Comparison of ENCODE assay signal across 23 cellular contexts in the genomic region with DNA sequence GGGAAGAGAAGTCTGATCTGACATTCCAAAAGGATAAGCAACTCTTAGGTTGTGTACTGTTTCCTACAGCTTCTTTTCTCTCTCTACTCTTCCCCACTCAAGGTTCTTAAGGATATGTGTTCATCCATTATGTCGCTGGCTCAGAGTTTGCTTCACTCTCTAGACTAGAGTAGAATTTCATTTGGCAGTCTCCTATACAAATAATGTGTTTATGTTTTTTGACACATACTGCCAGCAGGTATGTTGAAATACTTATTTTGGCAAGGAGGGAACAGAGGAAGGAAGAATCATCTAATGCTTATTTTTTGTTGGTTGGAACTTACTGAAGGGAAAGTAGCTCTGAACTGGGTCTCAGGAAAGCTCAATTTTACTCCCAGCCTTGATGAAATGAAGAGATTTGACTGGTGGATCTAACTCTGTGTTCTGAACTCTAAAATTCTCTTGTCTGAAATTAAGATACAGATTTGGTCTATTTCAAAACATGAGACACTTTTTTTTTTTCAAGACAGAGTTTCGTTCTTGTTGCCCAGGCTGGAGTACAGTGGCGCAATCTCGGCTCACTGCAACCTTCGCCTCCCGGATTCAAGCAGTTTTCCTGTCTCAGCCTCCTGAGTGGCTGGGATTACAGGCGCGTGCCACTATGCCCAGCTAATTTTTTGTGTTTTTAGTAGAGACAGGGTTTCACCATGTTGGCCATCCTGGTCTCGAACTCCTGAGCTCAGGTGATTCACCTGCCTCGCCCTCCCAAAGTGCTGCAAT. TPM values are rescaled to one million over a fixed set of nuclear protein-coding genes. Genes with fewer than 3 reads are reported as not detected.
DNase-seq lines count a peak whose midpoint lies in the region; ATAC-seq, FAIRE-seq and TF ChIP-seq lines count a peak whose summit lies in the region.
"Had no signal": no experiment of that assay in that cellular context is flagged by ENCODE, and none has a peak within 500 bp of the region (broad histone marks: within the 10 kb centered on the region; RNA-seq: fewer than 3 reads in every experiment).

No MANE protein-coding gene starts in this region.

- DNase-seq in HFFc6 (no peak), K562 (ENCODE audit: extremely low read depth in 1 of 4, low spot score in 3 of 4) (no peak), AG08396 (ENCODE audit: low spot score) (no peak), testis (no peak)
- DNase-seq: activated CD4-positive, alpha-beta T cell treated with anti-CD3 and anti-CD28 coated beads, Interleukin-2, amount 50 U/mL, for 1 hour; activated naive CD4-positive, alpha-beta T cell treated with anti-CD3 and anti-CD28 coated beads, Interleukin-2, amount 50 U/mL, for 16 hours; body of pancreas; left colon; NCI-H1048; NCI-H2081; NCI-H526 treated with DMSO at 0.1 percent for 48 hours; ovary; stimulated activated CD4-positive, alpha-beta T cell treated with anti-CD3 and anti-CD28 coated beads, Interleukin-4, amount 100 ng/mL, for 4 hours; stimulated activated CD8-positive, alpha-beta memory T cell treated with anti-CD3 and anti-CD28 coated beads, Interleukin-4, amount 100 ng/mL, for 48 hours; thyroid gland had no signal

- TF ChIP-seq CTCF in HFFc6 (IDR thresholded peaks at IDR 0.05) (no peak), K562 (IDR thresholded peaks at IDR 0.05 in 2 of 3, conservative IDR thresholded peaks at IDR 0.05 in 1 of 3; ENCODE audit: insufficient read depth in 2 of 3, low read depth in 1 of 3, low read length in 3 of 3) (no peak), gastroesophageal sphincter (IDR thresholded peaks at IDR 0.05) (no peak), testis (IDR thresholded peaks at IDR 0.05) (no peak)

- no peaks in the 10 kb centered on the region for H4K20me1 ChIP-seq in K562 (replicated peaks; ENCODE audit: control insufficient read depth, insufficient read depth, low read length)

- peaks cover 14% of the 10 kb centered on the region; the same call in 1 of the 2 replicates for H3K36me3 Mint-ChIP-seq in HFFc6 (ENCODE audit: low read depth)

- H3K9ac ChIP-seq in K562 (ENCODE audit: insufficient read depth in 1 of 2, low read depth in 2 of 2, low read length in 2 of 2) (no peak overlapping the region), skeletal muscle satellite cell (ENCODE audit: low read depth, low read length) (no peak overlapping the region)

- H3K27me3 Mint-ChIP-seq in HFFc6 (ENCODE audit: insufficient read depth), result no peaks in the 10 kb centered on the region
- H3K27me3 Mint-ChIP-seq: B cell had no signal

- H3K27ac Mint-ChIP-seq in HFFc6, result peak overlapping the region; percentile 1; the same call in 1 of the 2 replicates
- H3K27ac Mint-ChIP-seq: B cell had no signal

- no peak overlapping the region for H3K4me3 ChIP-seq in K562
- no peak overlapping the region for H3K4me3 ChIP-seq in gastroesophageal sphincter
- no peak overlapping the region for H3K4me3 ChIP-seq in skeletal muscle satellite cell (ENCODE audit: low read length)
- no peak overlapping the region for H3K4me3 ChIP-seq in testis
- H3K4me3 ChIP-seq: body of pancreas, esophagus muscularis mucosa, ovary, skin epidermis, thyroid gland had no signal

- TF ChIP-seq RAD21 in K562 (CRISPR knock-in tag; conservative IDR thresholded peaks at IDR 0.05 in 1 of 2, IDR thresholded peaks at IDR 0.05 in 1 of 2), result no peak

- no peak for ATAC-seq in K562
- peak; percentile 34 for ATAC-seq in gastroesophageal sphincter
- ATAC-seq in GM18517 (IDR thresholded peaks at IDR 0.05; ENCODE audit: unreplicated experiment), result no peak
- ATAC-seq in HG02970 (IDR thresholded peaks at IDR 0.05; ENCODE audit: low FRiP score, unreplicated experiment), result no peak
- ATAC-seq: body of pancreas, left colon, SK-N-SH treated with all-trans-retinoic acid at 6 μM for 48 hours had no signal

- FAIRE-seq in K562 (lab: Jason Lieb, UNC), result no peak

- intact Hi-C loops in K562 (cut with micrococcal nuclease) (no loop called here), testis (cut with DNase I; ENCODE audit: low total_unique reads) (no loop called here)

- TF ChIP-seq EP300 in K562 (IDR thresholded peaks at IDR 0.05; ENCODE audit: low read length) (no peak), gastroesophageal sphincter (IDR thresholded peaks at IDR 0.05) (no peak)

- H3K36me3 ChIP-seq in K562 (ENCODE audit: control insufficient read depth, insufficient read depth, low read length) (peaks cover 86% of the 10 kb centered on the region), gastroesophageal sphincter (peaks cover 0 to 10% of the 10 kb centered on the region in 2 donors), skeletal muscle satellite cell (ENCODE audit: insufficient read depth, low read length) (peaks cover 11% of the 10 kb centered on the region), testis (ENCODE audit: low read depth, missing control alignments) (no peaks in the 10 kb centered on the region)
- H3K36me3 ChIP-seq: ovary, thyroid gland had no signal

- no peak overlapping the region for H3K4me3 Mint-ChIP-seq in HFFc6
- H3K4me3 Mint-ChIP-seq: B cell had no signal

- TF ChIP-seq POLR2A in K562 (conservative IDR thresholded peaks at IDR 0.05) (no peak), gastroesophageal sphincter (IDR thresholded peaks at IDR 0.05) (no peak), testis (IDR thresholded peaks at IDR 0.05) (no peak)

- peaks cover 12% of the 10 kb centered on the region for H3K4me1 Mint-ChIP-seq in HFFc6 (ENCODE audit: low read depth)
- H3K4me1 Mint-ChIP-seq: B cell had no signal

- H3K9me3 ChIP-seq in K562 (replicated peaks; ENCODE audit: control insufficient read depth, insufficient read depth, low read depth, low read length) (no peaks in the 10 kb centered on the region), gastroesophageal sphincter (no peaks in the 10 kb centered on the region), skeletal muscle satellite cell (replicated peaks; ENCODE audit: low read length) (no peaks in the 10 kb centered on the region), testis (no peaks in the 10 kb centered on the region)
- H3K9me3 ChIP-seq: body of pancreas, esophagus muscularis mucosa, ovary, thyroid gland had no signal

- peaks cover 67% of the 10 kb centered on the region for H3K79me2 ChIP-seq in K562 (ENCODE audit: control insufficient read depth, insufficient read depth, low read length)

- H3K9me1 ChIP-seq in K562 (ENCODE audit: control insufficient read depth, insufficient read depth, low read length), result no peaks in the 10 kb centered on the region

- CTCF ChIA-PET in K562 (lab: Yijun Ruan, JAX; ENCODE audit: low intra/inter-chr PET ratio), result no interaction called here

- POLR2A ChIA-PET in K562 (lab: Yijun Ruan, JAX), result interaction anchor here (1.3 to 2.0 kb wide), 5 partner anchors 10 to 17 kb away, joined by 3 to 6 read pairs (median 5); no protein-coding TSS in a partner anchor

- WGBS in K562 (ENCODE audit: insufficient coverage, low coverage, missing lambda C conversion rate), result 99% methylated on average over 10 of the region's 10 CpGs
- 78 to 92% methylated on average over 1 to 9 of the region's 10 CpGs for WGBS in gastroesophageal sphincter (ENCODE audit: low coverage in 1 of 2), 2 donors
- WGBS in testis, 2 donors, result 94 to 97% methylated on average over 10 of the region's 10 CpGs

- H3K27ac ChIP-seq in K562 (ENCODE audit: extremely low read depth, low read depth, low read length) (no peak overlapping the region), gastroesophageal sphincter (no peak overlapping the region), testis (no peak overlapping the region)
- H3K27ac ChIP-seq: body of pancreas, esophagus muscularis mucosa, ovary, thyroid gland had no signal

- in situ Hi-C loops in K562 (cut with MboI), result loop anchor here (5.0 kb wide), 1 partner anchor 53 kb away; no protein-coding TSS in a partner anchor

- H3K4me1 ChIP-seq in K562 (replicated peaks in 1 of 2; ENCODE audit: control insufficient read depth in 2 of 2, insufficient read depth in 2 of 2, low read length in 2 of 2) (no peaks in the 10 kb centered on the region; a peak in 1 of 5 replicates), gastroesophageal sphincter (no peaks in the 10 kb centered on the region), skeletal muscle satellite cell (ENCODE audit: control insufficient read depth, insufficient read depth, low read length) (peaks cover 13% of the 10 kb centered on the region), testis (no peaks in the 10 kb centered on the region)
- H3K4me1 ChIP-seq: body of pancreas, thyroid gland had no signal

- H3K4me2 ChIP-seq in K562 (ENCODE audit: insufficient read depth, low read length) (no peak overlapping the region), skeletal muscle satellite cell (ENCODE audit: low read length) (peak overlapping the region; percentile 50)

- BruUV-seq in K562 (replicated peaks; lab: Mats Ljungman, UMichigan), result no TSS peak

- H3K9me3 Mint-ChIP-seq in HFFc6, result no peaks in the 10 kb centered on the region

- no peak overlapping the region for H2AFZ ChIP-seq in K562 (ENCODE audit: low read depth, low read length)

- no peaks in the 10 kb centered on the region for H3K27me3 ChIP-seq in K562 (ENCODE audit: control insufficient read depth in 2 of 2, insufficient read depth in 2 of 2, low read length in 2 of 2)
- H3K27me3 ChIP-seq in gastroesophageal sphincter, result no peaks in the 10 kb centered on the region
- no peaks in the 10 kb centered on the region for H3K27me3 ChIP-seq in skeletal muscle satellite cell (ENCODE audit: control insufficient read depth, insufficient read depth, low read length)
- no peaks in the 10 kb centered on the region for H3K27me3 ChIP-seq in testis
- H3K27me3 ChIP-seq: body of pancreas, esophagus muscularis mucosa, ovary, thyroid gland had no signal

RNA-seq across cellular contexts. Expression of gene EMC3, which starts 7.6 kb away (rescaled TPM):
- 100 to 1,000 TPM in 2 of 6 experiments, 10 to 100 TPM in 4; 82.3 to 119 (median 96.5) TPM for total RNA-seq in HFFc6 (2021; fragmentation: NEBNext Ultra II Directional; extraction: Animal tissue kit (Norgen Biotek cat#: 25700))
- 150 and 205 TPM in 2 replicates for total RNA-seq in K562 (2011; cell fraction: chromatin; rRNA removed; ENCODE audit: low replicate concordance)
- total RNA-seq in K562 (2011; cell fraction: nucleolus; rRNA removed), result 107 and 124 TPM in 2 replicates
- 132 and 160 TPM in 2 replicates for total RNA-seq in K562 (2011; cell fraction: nucleoplasm; rRNA removed)
- total RNA-seq in K562 (2014; rRNA removed) (43.1 and 58.1 TPM in 2 replicates), K562 (2014; rRNA removed; fragmentation: Illumina TruSeq; extraction: Trizol) (128 and 134 TPM in 2 replicates), K562 (2015; rRNA removed; fragmentation: Illumina TruSeq; extraction: Trizol) (87.2 and 87.6 TPM in 2 replicates), K562 (2021) (102 and 115 TPM in 2 replicates), gastroesophageal sphincter (10 to 100 TPM; 38.8 to 81.6 (median 73.9) TPM), testis (10 to 100 TPM; 64.2 to 72.5 TPM)
- polyA plus RNA-seq in K562 (2011; rRNA removed) (203 and 301 TPM in 2 replicates), K562 (2014; fragmentation: Illumina TruSeq; extraction: Trizol) (217 and 250 TPM in 2 replicates), K562 (2014; fragmentation: Nextera tagmentation; extraction: Ambion mirVana) (100 to 1,000 TPM; 323 to 331 TPM), K562 (2014; rRNA removed) (174 and 176 TPM in 2 replicates), testis (ENCODE audit: insufficient read depth, low read depth, low replicate concordance) (270 TPM)
- polyA plus RNA-seq in K562 (2011; cell fraction: cytosol; rRNA removed), result 171 and 187 TPM in 2 replicates
- polyA plus RNA-seq in K562 (2011; cell fraction: nucleus; rRNA removed), result 65.7 and 92.6 TPM in 2 replicates
- polyA plus RNA-seq in K562 (2012), result 128 and 136 TPM in 2 replicates
- polyA minus RNA-seq in K562 (2011; rRNA and poly(A)+ RNA removed), result 163 and 220 TPM in 2 replicates
- polyA minus RNA-seq in K562 (2011; cell fraction: cytosol; rRNA and poly(A)+ RNA removed), result 40.3 and 58.5 TPM in 2 replicates
- polyA minus RNA-seq in K562 (2011; cell fraction: nucleus; rRNA and poly(A)+ RNA removed), result 10.9 and 19.1 TPM in 2 replicates
- total RNA-seq in skeletal muscle satellite cell (2012; rRNA removed), result 61.3 and 64.0 TPM in 2 replicates

RNA-seq across cellular contexts. Expression of gene FANCD2, which starts 32.0 kb away (rescaled TPM):
- 10 to 100 TPM in 5 of 6 experiments, 1 to 10 TPM in 1; 9.7 to 21.7 (median 17.5) TPM for total RNA-seq in HFFc6 (2021; fragmentation: NEBNext Ultra II Directional; extraction: Animal tissue kit (Norgen Biotek cat#: 25700))
- total RNA-seq in K562 (2011; cell fraction: chromatin; rRNA removed; ENCODE audit: low replicate concordance), result 268 and 516 TPM in 2 replicates
- 162 and 189 TPM in 2 replicates for total RNA-seq in K562 (2011; cell fraction: nucleolus; rRNA removed)
- 223 and 257 TPM in 2 replicates for total RNA-seq in K562 (2011; cell fraction: nucleoplasm; rRNA removed)
- 77.8 and 83.6 TPM in 2 replicates for total RNA-seq in K562 (2014; rRNA removed)
- 96.1 and 107 TPM in 2 replicates for total RNA-seq in K562 (2014; rRNA removed; fragmentation: Illumina TruSeq; extraction: Trizol)
- total RNA-seq in K562 (2015; rRNA removed; fragmentation: Illumina TruSeq; extraction: Trizol), result 72.5 and 78.9 TPM in 2 replicates
- 58.3 and 59.4 TPM in 2 replicates for total RNA-seq in K562 (2021)
- polyA plus RNA-seq in K562 (2011; rRNA removed), result 108 and 137 TPM in 2 replicates
- polyA plus RNA-seq in K562 (2011; cell fraction: cytosol; rRNA removed), result 32.9 and 56.4 TPM in 2 replicates
- 206 and 218 TPM in 2 replicates for polyA plus RNA-seq in K562 (2011; cell fraction: nucleus; rRNA removed)
- polyA plus RNA-seq in K562 (2012), result 72.4 and 103 TPM in 2 replicates
- polyA plus RNA-seq in K562 (2014; fragmentation: Illumina TruSeq; extraction: Trizol), result 71.7 and 111 TPM in 2 replicates
- polyA plus RNA-seq in K562 (2014; fragmentation: Nextera tagmentation; extraction: Ambion mirVana), result 100 to 1,000 TPM in 1 of 2 experiments, 10 to 100 TPM in 1; 86.6 to 105 TPM
- 96.2 and 114 TPM in 2 replicates for polyA plus RNA-seq in K562 (2014; rRNA removed)
- polyA minus RNA-seq in K562 (2011; rRNA and poly(A)+ RNA removed), result 159 and 165 TPM in 2 replicates
- 36.9 and 53.2 TPM in 2 replicates for polyA minus RNA-seq in K562 (2011; cell fraction: cytosol; rRNA and poly(A)+ RNA removed)
- polyA minus RNA-seq in K562 (2011; cell fraction: nucleus; rRNA and poly(A)+ RNA removed), result 95.3 and 162 TPM in 2 replicates
- 1 to 10 TPM in 3 of 4 donors, under 1 TPM in 1; 0.96 to 7.3 (median 4.1) TPM for total RNA-seq in gastroesophageal sphincter
- 15.7 and 16.5 TPM in 2 replicates for total RNA-seq in skeletal muscle satellite cell (2012; rRNA removed)
- 10 to 100 TPM; 23.7 to 41.6 TPM for total RNA-seq in testis
- polyA plus RNA-seq in testis (ENCODE audit: insufficient read depth, low read depth, low replicate concordance), result 38.5 TPM

RNA-seq across cellular contexts. Expression of gene PRRT3, which starts 42.1 kb away (rescaled TPM):
- 1 to 10 TPM; 4.3 to 9.2 (median 7.7) TPM for total RNA-seq in HFFc6 (2021; fragmentation: NEBNext Ultra II Directional; extraction: Animal tissue kit (Norgen Biotek cat#: 25700))
- total RNA-seq in K562 (2011; cell fraction: chromatin; rRNA removed; ENCODE audit: low replicate concordance), result 4.4 and 10.2 TPM in 2 replicates
- total RNA-seq in K562 (2011; cell fraction: nucleolus; rRNA removed), result 5.1 and 6.3 TPM in 2 replicates
- 4.8 and 6.6 TPM in 2 replicates for total RNA-seq in K562 (2011; cell fraction: nucleoplasm; rRNA removed)
- total RNA-seq in K562 (2014; rRNA removed), result 0.36 and 0.65 TPM in 2 replicates
- total RNA-seq in K562 (2014; rRNA removed; fragmentation: Illumina TruSeq; extraction: Trizol), result 0.38 and 0.44 TPM in 2 replicates
- 0.72 and 1.3 TPM in 2 replicates for total RNA-seq in K562 (2015; rRNA removed; fragmentation: Illumina TruSeq; extraction: Trizol)
- total RNA-seq in K562 (2021), result 1.9 and 2.2 TPM in 2 replicates
- 1.1 and 1.2 TPM in 2 replicates for polyA plus RNA-seq in K562 (2011; rRNA removed)
- 1.4 and 3.2 TPM in 2 replicates for polyA plus RNA-seq in K562 (2011; cell fraction: cytosol; rRNA removed)
- 1.3 and 2.6 TPM in 2 replicates for polyA plus RNA-seq in K562 (2011; cell fraction: nucleus; rRNA removed)
- 0.85 and 0.87 TPM in 2 replicates for polyA plus RNA-seq in K562 (2012)
- polyA plus RNA-seq in K562 (2014; fragmentation: Illumina TruSeq; extraction: Trizol), result 1.3 and 1.4 TPM in 2 replicates
- under 1 TPM; 0.06 TPM for polyA plus RNA-seq in K562 (2014; fragmentation: Nextera tagmentation; extraction: Ambion mirVana)
- polyA plus RNA-seq in K562 (2014; rRNA removed), result 1.7 and 2.8 TPM in 2 replicates
- polyA minus RNA-seq in K562 (2011; rRNA and poly(A)+ RNA removed), result 1.1 and 1.7 TPM in 2 replicates
- 1.3 and 2.3 TPM in 2 replicates for polyA minus RNA-seq in K562 (2011; cell fraction: cytosol; rRNA and poly(A)+ RNA removed)
- 1.5 and 1.7 TPM in 2 replicates for polyA minus RNA-seq in K562 (2011; cell fraction: nucleus; rRNA and poly(A)+ RNA removed)
- 1 to 10 TPM; 1.3 to 3.6 (median 2.7) TPM for total RNA-seq in gastroesophageal sphincter
- 1.7 and 3.8 TPM in 2 replicates for total RNA-seq in skeletal muscle satellite cell (2012; rRNA removed)
- total RNA-seq in testis, result 1 to 10 TPM; 6.6 to 7.2 TPM
- 7.6 TPM for polyA plus RNA-seq in testis (ENCODE audit: insufficient read depth, low read depth, low replicate concordance)
